Comparison of ENCODE assay signal across 8 cellular contexts in genomic region chr15:52527196-52527897, GRCh38. TPM values are rescaled to one million over a fixed set of nuclear protein-coding genes. Genes with fewer than 3 reads are reported as not detected.
DNase-seq lines count a peak whose midpoint lies in the region; ATAC-seq and TF ChIP-seq lines count a peak whose summit lies in the region.

No MANE protein-coding gene starts in this region.

- H3K27me3 ChIP-seq in RWPE2 (ENCODE audit: insufficient read depth, poor library complexity, severe bottlenecking) (no peaks in the 10 kb centered on the region), esophagus muscularis mucosa (no peaks in the 10 kb centered on the region), sigmoid colon (no peaks in the 10 kb centered on the region)

- H3K4me1 ChIP-seq in RWPE2 (ENCODE audit: insufficient read depth, poor library complexity, severe bottlenecking) (peaks cover 18% of the 10 kb centered on the region), esophagus muscularis mucosa (peaks cover 6 to 43% (median 31%) of the 10 kb centered on the region in 4 donors), sigmoid colon (peaks cover 0 to 24% (median 10%) of the 10 kb centered on the region in 4 donors)

- DNase-seq in RWPE2 (ENCODE audit: low spot score) = no peak
- DNase-seq in esophagus muscularis mucosa (ENCODE audit: extremely low spot score) = no peak
- DNase-seq in sigmoid colon = no peak
- DNase-seq in stimulated activated CD4-positive, alpha-beta T cell treated with anti-CD3 and anti-CD28 coated beads, Interleukin-4, amount 100 ng/mL, for 1 hour = no peak
- DNase-seq in amygdala (lab: John Stamatoyannopoulos, UW) = no peak
- DNase-seq in GF-D8 (lab: John Stamatoyannopoulos, UW) = no peak

- H3K27ac ChIP-seq in RWPE2 (ENCODE audit: poor library complexity, severe bottlenecking) (no peak overlapping the region), esophagus muscularis mucosa (replicated peaks in 1 of 4) (peak overlapping the region in 2 of 4 donors; percentile 86 to 90), sigmoid colon (peak overlapping the region in 2 of 4 donors; percentile 83 to 88)

- no peak for ATAC-seq in RWPE2 (ENCODE audit: low read depth)
- ATAC-seq in HG03095 (IDR thresholded peaks at IDR 0.05; ENCODE audit: unreplicated experiment) = no peak

- WGBS in esophagus muscularis mucosa = 81% methylated on average over 7 of the region's 7 CpGs
- whole genome bisulfite sequencing in sigmoid colon, 2 donors = 72 to 88% methylated on average over 7 of the region's 7 CpGs

- TF ChIP-seq POLR2A in esophagus muscularis mucosa (IDR thresholded peaks at IDR 0.05; ENCODE audit: low read depth) (no peak), sigmoid colon (IDR thresholded peaks at IDR 0.05) (no peak)

- H3K36me3 ChIP-seq in RWPE2 (ENCODE audit: low read depth) (no peaks in the 10 kb centered on the region), esophagus muscularis mucosa (no peaks in the 10 kb centered on the region), sigmoid colon (no peaks in the 10 kb centered on the region)

- TF ChIP-seq EP300 in esophagus muscularis mucosa (IDR thresholded peaks at IDR 0.05) = no peak
- no peak for TF ChIP-seq EP300 in sigmoid colon (IDR thresholded peaks at IDR 0.05)

- H3K9me3 ChIP-seq in RWPE2 (ENCODE audit: severe bottlenecking) (no peaks in the 10 kb centered on the region), esophagus muscularis mucosa (no peaks in the 10 kb centered on the region), sigmoid colon (no peaks in the 10 kb centered on the region)

- TF ChIP-seq CTCF in RWPE2 (IDR thresholded peaks at IDR 0.05; ENCODE audit: poor library complexity, severe bottlenecking) (no peak), esophagus muscularis mucosa (IDR thresholded peaks at IDR 0.05) (no peak), sigmoid colon (IDR thresholded peaks at IDR 0.05) (no peak)

- H3K4me3 ChIP-seq in GM08714 (ENCODE audit: low read length) (peak overlapping the region; percentile 74; the same call in 1 of the 2 replicates), RWPE2 (ENCODE audit: severe bottlenecking) (peak overlapping the region; percentile 77), esophagus muscularis mucosa (peak overlapping the region; percentile 82 to 91 (median 88)), sigmoid colon (peak overlapping the region in 3 of 4 donors; percentile 66 to 91 (median 90))

- intact Hi-C loops in esophagus muscularis mucosa (cut with DNase I) = no loop called here
- intact Hi-C loops in sigmoid colon (cut with DNase I) = loop anchor here (5.0 kb wide), 1 partner anchor 140 kb away; no protein-coding TSS in a partner anchor

RNA-seq across cellular contexts. Expression of gene MYO5A, which starts 1.3 kb away (rescaled TPM):
- total RNA-seq in esophagus muscularis mucosa = 10 to 100 TPM; 22.0 to 37.4 (median 33.2) TPM
- 10 to 100 TPM; 23.5 to 46.0 (median 26.3) TPM for total RNA-seq in sigmoid colon
- polyA plus RNA-seq in sigmoid colon = 1 to 10 TPM; 2.1 to 6.5 (median 4.8) TPM

RNA-seq across cellular contexts. Expression of gene ARPP19, which starts 41.5 kb away (rescaled TPM):
- total RNA-seq in esophagus muscularis mucosa = 100 to 1,000 TPM; 141 to 201 (median 166) TPM
- total RNA-seq in sigmoid colon = 100 to 1,000 TPM; 110 to 177 (median 150) TPM
- polyA plus RNA-seq in sigmoid colon = 10 to 100 TPM; 26.4 to 40.0 (median 37.0) TPM
